11 cellular contexts compared by ENCODE assay signal in genomic region chr7:87866089-87866488, GRCh38.
"Had no signal": no experiment of that assay in that cellular context is flagged by ENCODE, and none has a peak within 500 bp of the region (broad histone marks: within the 10 kb centered on the region; RNA-seq: fewer than 3 reads in every experiment).

No MANE protein-coding gene starts in this region.

- H3K27ac Mint-ChIP-seq: GM23338, HFFc6 had no signal

- H3K27ac ChIP-seq: HL-60, KMS-11 had no signal

- H2AFZ ChIP-seq: GM23338 had no signal

- DNase-seq: H9, HCEC 1CT, HFFc6, IMR-90, Karpas-422, KBM-7 had no signal

- H3K4me2 ChIP-seq: GM23338, KMS-11 had no signal

- H3K4me3 Mint-ChIP-seq: GM23338, H9, HFFc6 had no signal

- H3K4me3 ChIP-seq: GM23338 had no signal

- H3K9ac ChIP-seq: KMS-11 had no signal

- FAIRE-seq: H1, H54 had no signal

- ATAC-seq: GM23338 had no signal
